10 cellular contexts compared by ENCODE assay signal in genomic region chr3:189192725-189193124, GRCh38. TPM values are rescaled to one million over a fixed set of nuclear protein-coding genes. Genes with fewer than 3 reads are reported as not detected.
"Had no signal": no experiment of that assay in that cellular context is flagged by ENCODE, and none has a peak within 500 bp of the region (broad histone marks: within the 10 kb centered on the region; RNA-seq: fewer than 3 reads in every experiment).

No MANE protein-coding gene starts in this region.

- H3K9ac ChIP-seq: KMS-11 had no signal

- H3K4me3 Mint-ChIP-seq: IgD-negative memory B cell had no signal

- ATAC-seq: HepG2, K562 had no signal

- H3K4me1 Mint-ChIP-seq: IgD-negative memory B cell had no signal

- DNase-seq: IMR-90, KBM-7, KG1 had no signal

- H3K27ac ChIP-seq: HL-60, KMS-11 had no signal

- H3K4me3 ChIP-seq: K562 had no signal

- FAIRE-seq: HepG2, HTR-8/SVneo, K562 had no signal

RNA-seq across cellular contexts. Expression of gene TPRG1, which starts 21.0 kb away (rescaled TPM):
- total RNA-seq: HepG2, HT-29, IMR-90, K562 had no signal
